In genomic region chr7:132655071-132655761, GRCh38 we compare ENCODE assay signal across 8 cellular contexts.
A peak's percentile ranks its signal among the peaks of the same experiment; 100 is the strongest.
DNase-seq lines count a peak whose midpoint lies in the region; ATAC-seq and TF ChIP-seq lines count a peak whose summit lies in the region.

No MANE protein-coding gene starts in this region.

- no peak overlapping the region for H3K56ac ChIP-seq in IMR-90 (ENCODE audit: extremely low read depth, insufficient read depth, low read length)

- no peaks in the 10 kb centered on the region for H3K9me3 ChIP-seq in CD8-positive, alpha-beta T cell (ENCODE audit: low read length)
- H3K9me3 ChIP-seq in IMR-90 (ENCODE audit: control insufficient read depth, insufficient read depth, low read length): no peaks in the 10 kb centered on the region
- H3K9me3 ChIP-seq in sigmoid colon: no peaks in the 10 kb centered on the region

- no peak overlapping the region for H2AFZ ChIP-seq in IMR-90 (replicated peaks; ENCODE audit: low read length, poor library complexity)

- no peaks in the 10 kb centered on the region for H3K79me1 ChIP-seq in IMR-90 (ENCODE audit: low read depth in 1 of 2, low read length in 2 of 2)

- no peak overlapping the region for H4K8ac ChIP-seq in IMR-90 (ENCODE audit: low read depth in 2 of 2, low read length in 2 of 2)

- H3K9me3 Mint-ChIP-seq in CD8-positive, alpha-beta T cell: no peaks in the 10 kb centered on the region

- DNase-seq in CD8-positive, alpha-beta T cell: peak in 6 of 7 experiments; percentile 22 to 67 (median 40)
- DNase-seq in IMR-90 (no peak), Right ventricle myocardium superior (peak; percentile 62), sigmoid colon (peak; percentile 70), cerebellar nuclear complex (lab: John Stamatoyannopoulos, UW) (no peak), HPDE6-E6E7 (ENCODE audit: extremely low spot score) (no peak)
- DNase-seq in activated T-cell treated with anti-CD3 and anti-CD28 coated beads, Interleukin-2, amount 50 U/mL, for 1 hour: peak; percentile 26

- H3K4ac ChIP-seq in IMR-90 (ENCODE audit: low read depth, low read length): no peak overlapping the region

- H4K5ac ChIP-seq in IMR-90 (ENCODE audit: low read depth, low read length): no peak overlapping the region

- H2BK5ac ChIP-seq in IMR-90 (ENCODE audit: low read depth, low read length, poor library complexity, severe bottlenecking): no peak overlapping the region

- no peak overlapping the region for H3K9ac ChIP-seq in IMR-90 (ENCODE audit: low read depth, low read length)

- peak overlapping the region; percentile 14 for H3K4me3 ChIP-seq in CD8-positive, alpha-beta T cell (ENCODE audit: low read depth, low read length)
- H3K4me3 ChIP-seq in IMR-90 (ENCODE audit: insufficient read depth, low read depth, low read length): no peak overlapping the region
- H3K4me3 ChIP-seq in sigmoid colon: no peak overlapping the region

- H3K27ac Mint-ChIP-seq in CD8-positive, alpha-beta T cell: peak overlapping the region; percentile 78

- no peak for TF ChIP-seq POLR2A in IMR-90 (IDR thresholded peaks at IDR 0.05; ENCODE audit: low read depth, low read length)
- no peak for TF ChIP-seq POLR2A in sigmoid colon (IDR thresholded peaks at IDR 0.05)

- no peak overlapping the region for H2BK120ac ChIP-seq in IMR-90 (ENCODE audit: low read depth, low read length)

- H3K18ac ChIP-seq in IMR-90 (ENCODE audit: low read depth, low read length): no peak overlapping the region

- no peak overlapping the region for H3K27ac ChIP-seq in CD8-positive, alpha-beta T cell (ENCODE audit: low read depth, low read length)
- H3K27ac ChIP-seq in IMR-90 (ENCODE audit: insufficient read depth, low read length): no peak overlapping the region
- peak overlapping the region in 1 of 4 donors; percentile 11 for H3K27ac ChIP-seq in sigmoid colon

- H3K4me1 Mint-ChIP-seq in CD8-positive, alpha-beta T cell (ENCODE audit: low read depth): peaks cover 38% of the 10 kb centered on the region

- no peaks in the 10 kb centered on the region for H3K36me3 Mint-ChIP-seq in CD8-positive, alpha-beta T cell

- no peak for TF ChIP-seq CTCF in CD8-positive, alpha-beta T cell (IDR thresholded peaks at IDR 0.05)
- TF ChIP-seq CTCF in IMR-90 (conservative IDR thresholded peaks at IDR 0.05; ENCODE audit: low read depth, low read length) (no peak), sigmoid colon (IDR thresholded peaks at IDR 0.05) (no peak)

- peaks cover 26% of the 10 kb centered on the region for H3K4me1 ChIP-seq in CD8-positive, alpha-beta T cell (ENCODE audit: insufficient read depth, low read length)
- no peaks in the 10 kb centered on the region for H3K4me1 ChIP-seq in IMR-90 (ENCODE audit: control insufficient read depth, insufficient read depth, low read length)
- peaks cover 0 to 4% (median 1%) of the 10 kb centered on the region in 4 donors for H3K4me1 ChIP-seq in sigmoid colon

- no TSS peak for BruUV-seq in IMR-90 (replicated peaks; lab: Mats Ljungman, UMichigan)

- 17% methylated on average over 2 of the region's 13 CpGs; no CpG with 5 or more reads in 1 of the 2 experiments for WGBS in IMR-90 (ENCODE audit: extremely low coverage in 2 of 2, insufficient read length in 1 of 2), 2 experiments
- WGBS in sigmoid colon, 2 donors: 8 to 20% methylated on average over 13 of the region's 13 CpGs

- no peaks in the 10 kb centered on the region for H3K27me3 ChIP-seq in CD8-positive, alpha-beta T cell (ENCODE audit: insufficient read depth, low read length)
- no peaks in the 10 kb centered on the region for H3K27me3 ChIP-seq in IMR-90 (ENCODE audit: control insufficient read depth, insufficient read depth, low read length)
- no peaks in the 10 kb centered on the region for H3K27me3 ChIP-seq in sigmoid colon

- no peak for TF ChIP-seq EP300 in sigmoid colon (IDR thresholded peaks at IDR 0.05)

- no peaks in the 10 kb centered on the region for H3K36me3 ChIP-seq in CD8-positive, alpha-beta T cell (ENCODE audit: insufficient read depth, low read length)
- no peaks in the 10 kb centered on the region for H3K36me3 ChIP-seq in IMR-90 (ENCODE audit: control insufficient read depth, insufficient read depth, low read length)
- no peaks in the 10 kb centered on the region for H3K36me3 ChIP-seq in sigmoid colon

- dilution Hi-C loops in IMR-90 (cut with HindIII; ENCODE audit: low sequenced_read_pairs, unreplicated experiment): no loop called here

- H3K4me2 ChIP-seq in IMR-90 (ENCODE audit: low read depth, low read length): peak overlapping the region; percentile 39; the same call in 1 of the 2 replicates

- H4K20me1 ChIP-seq in IMR-90 (ENCODE audit: insufficient read depth, low read length): no peaks in the 10 kb centered on the region

- H2BK15ac ChIP-seq in IMR-90 (ENCODE audit: low read depth, low read length): no peak overlapping the region

- no peak overlapping the region for H2BK20ac ChIP-seq in IMR-90 (ENCODE audit: low read depth, low read length)

- CTCF ChIA-PET in CD8-positive, alpha-beta T cell (lab: Charles Lee): interaction anchor here (1.2 kb wide), 1 partner anchor 11 kb away, joined by 3 read pairs; no protein-coding TSS in a partner anchor
- CTCF ChIA-PET in IMR-90 (lab: Yijun Ruan, JAX): no interaction called here

- ATAC-seq in CD8-positive, alpha-beta T cell: peak; percentile 87
- ATAC-seq in IMR-90 (ENCODE audit: low read depth): no peak
- peak; percentile 84 for ATAC-seq in Right ventricle myocardium superior (ENCODE audit: poor library complexity)
- no peak for ATAC-seq in GM19452 (IDR thresholded peaks at IDR 0.05; ENCODE audit: unreplicated experiment)

- no peaks in the 10 kb centered on the region for H3K27me3 Mint-ChIP-seq in CD8-positive, alpha-beta T cell (ENCODE audit: low read depth)

- peak overlapping the region; percentile 77 for H3K4me3 Mint-ChIP-seq in CD8-positive, alpha-beta T cell

- intact Hi-C loops in CD8-positive, alpha-beta T cell (cut with DNase I, micrococcal nuclease): loop anchor here in 1 of 2 experiments (10.0 kb wide), 1 partner anchor 430 kb away; the partner anchor contains the start of gene CHCHD3
- intact Hi-C loops in IMR-90 (cut with micrococcal nuclease): loop anchor here (5.0 kb wide), 1 partner anchor 577 kb away; no protein-coding TSS in a partner anchor
- intact Hi-C loops in Right ventricle myocardium superior (cut with DNase I): no loop called here
- intact Hi-C loops in sigmoid colon (cut with DNase I): no loop called here

- no peak overlapping the region for H2AK5ac ChIP-seq in IMR-90 (ENCODE audit: low read depth, low read length)

- H3K23ac ChIP-seq in IMR-90 (ENCODE audit: low read depth, low read length): no peak overlapping the region

- H3K9me1 ChIP-seq in IMR-90 (ENCODE audit: insufficient read depth, low read length): no peaks in the 10 kb centered on the region

- no peak for TF ChIP-seq RAD21 in IMR-90 (IDR thresholded peaks at IDR 0.05; ENCODE audit: low read length)

- H4K91ac ChIP-seq in IMR-90 (ENCODE audit: insufficient read depth, low read depth, low read length): no peak overlapping the region

- no peak overlapping the region for H2AK9ac ChIP-seq in IMR-90 (replicated peaks; ENCODE audit: low read depth, low read length, poor library complexity)

- POLR2A ChIA-PET in CD8-positive, alpha-beta T cell (lab: Charles Lee): interaction anchor here (0.7 to 2.1 kb wide), 3 partner anchors 11 to 87 kb away, joined by 3 to 10 read pairs (median 3); no protein-coding TSS in a partner anchor
- POLR2A ChIA-PET in IMR-90 (lab: Charles Lee; ENCODE audit: unreplicated experiment): no interaction called here

- H3K14ac ChIP-seq in IMR-90 (replicated peaks; ENCODE audit: low read depth, low read length): no peak overlapping the region

- in situ Hi-C loops in IMR-90 (cut with MboI; ENCODE audit: low sequenced_read_pairs): no loop called here

TF ChIP-seq in IMR-90, 13 proteins besides CTCF, POLR2A, EP300 and RAD21:
- TF ChIP-seq MAZ (IDR thresholded peaks at IDR 0.05; ENCODE audit: borderline replicate concordance, low read depth, low read length): no peak
- TF ChIP-seq ELK1 (IDR thresholded peaks at IDR 0.05; ENCODE audit: borderline replicate concordance, low read depth, low read length): no peak
- no peak for TF ChIP-seq USF2 (IDR thresholded peaks at IDR 0.05; ENCODE audit: low read depth, low read length)
- no peak for TF ChIP-seq NFE2L2 (IDR thresholded peaks at IDR 0.05; ENCODE audit: low read depth, low read length)
- TF ChIP-seq FOS (IDR thresholded peaks at IDR 0.05; ENCODE audit: low read depth, low read length): no peak
- no peak for TF ChIP-seq RFX5 (IDR thresholded peaks at IDR 0.05; ENCODE audit: low read depth, low read length)
- TF ChIP-seq CHD1 (IDR thresholded peaks at IDR 0.05; ENCODE audit: low read depth, low read length): no peak
- TF ChIP-seq CEBPB (IDR thresholded peaks at IDR 0.05; ENCODE audit: low read depth, low read length): no peak
- TF ChIP-seq RCOR1 (IDR thresholded peaks at IDR 0.05; ENCODE audit: insufficient replicate concordance, low read length): no peak
- TF ChIP-seq MAFK (IDR thresholded peaks at IDR 0.05; ENCODE audit: low read depth, low read length): no peak
- TF ChIP-seq MXI1 (IDR thresholded peaks at IDR 0.05; ENCODE audit: borderline replicate concordance, low read depth, low read length): no peak
- no peak for TF ChIP-seq SMC3 (IDR thresholded peaks at IDR 0.05; ENCODE audit: low read depth, low read length)
- no peak for TF ChIP-seq BHLHE40 (IDR thresholded peaks at IDR 0.05; ENCODE audit: low read depth, low read length)

Comparison
In these comparisons a context has a peak if more than half of its experiments do, and no peak if none do; other contexts are left out.
1. ATAC-seq: peak in CD8-positive, alpha-beta T cell (single experiment) and Right ventricle myocardium superior (single experiment); none in IMR-90 (single experiment) and GM19452 (single experiment).
2. DNase-seq: peak in CD8-positive, alpha-beta T cell (6 of 7), activated T-cell treated with anti-CD3 and anti-CD28 coated beads, Interleukin-2, amount 50 U/mL, for 1 hour (single experiment), Right ventricle myocardium superior (single experiment) and sigmoid colon (single experiment); none in IMR-90 (single experiment), cerebellar nuclear complex (0 of 2) and HPDE6-E6E7 (single experiment).